ENCODE assay signal across 13 cellular contexts in the genomic region with DNA sequence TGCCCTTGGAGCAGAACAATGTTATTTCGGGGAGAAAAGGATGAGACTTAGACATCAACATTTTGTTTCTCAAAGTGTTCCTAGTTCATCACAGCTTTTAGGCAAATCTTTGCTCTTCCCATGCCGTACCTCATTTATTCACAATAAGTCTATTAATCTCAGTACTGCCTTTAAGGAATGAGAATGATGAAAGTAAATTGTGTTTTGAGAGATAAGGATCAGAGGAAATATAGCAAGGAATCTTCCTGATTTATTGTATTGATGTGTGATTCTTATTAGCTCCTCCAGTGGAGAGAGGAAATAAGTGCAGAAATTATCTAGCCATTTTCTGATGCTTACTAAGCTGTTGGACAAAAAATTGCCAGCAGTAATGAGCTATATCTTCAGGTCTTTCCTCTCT. TPM values are rescaled to one million over a fixed set of nuclear protein-coding genes. Genes with fewer than 3 reads are reported as not detected.
DNase-seq lines count a peak whose midpoint lies in the region; ATAC-seq and TF ChIP-seq lines count a peak whose summit lies in the region.
"Had no signal": no experiment of that assay in that cellular context is flagged by ENCODE, and none has a peak within 500 bp of the region (broad histone marks: within the 10 kb centered on the region; RNA-seq: fewer than 3 reads in every experiment).

No MANE protein-coding gene starts in this region.

- no peak for TF ChIP-seq POLR2A in gastrocnemius medialis (IDR thresholded peaks at IDR 0.05)

- TF ChIP-seq CTCF in PC-3 (conservative IDR thresholded peaks at IDR 0.05; ENCODE audit: low read depth, low read length) (peak; percentile 49), chondrocyte (IDR thresholded peaks at IDR 0.05) (peak; percentile 47), retinal pigment epithelial cell (conservative IDR thresholded peaks at IDR 0.05; ENCODE audit: low read depth, low read length) (peak; percentile 3), gastrocnemius medialis (IDR thresholded peaks at IDR 0.05 in 4 of 5, conservative IDR thresholded peaks at IDR 0.05 in 1 of 5) (no peak), dorsolateral prefrontal cortex (IDR thresholded peaks at IDR 0.05 in 54 of 56, conservative IDR thresholded peaks at IDR 0.05 in 2 of 56; ENCODE audit: low read depth in 1 of 56, partially characterized antibody in 56 of 56) (no peak)

- peaks cover 2% of the 10 kb centered on the region for H3K27me3 Mint-ChIP-seq in activated CD8-positive, alpha-beta memory T cell treated with anti-CD3 and anti-CD28 coated beads, Interleukin-2, amount 10 ng/mL, durations not matched to agents 7 days and 5 days
- H3K27me3 Mint-ChIP-seq in chondrocyte (ENCODE audit: low read depth): no peaks in the 10 kb centered on the region

- no peak overlapping the region for H2AFZ ChIP-seq in PC-3 (ENCODE audit: low read length)

- H3F3A ChIP-seq in PC-3 (ENCODE audit: low read length, unreplicated experiment): no peaks in the 10 kb centered on the region

- CTCF ChIA-PET in activated CD8-positive, alpha-beta memory T cell treated with anti-CD3 and anti-CD28 coated beads, Interleukin-2, amount 10 ng/mL, durations not matched to agents 7 days and 5 days (lab: Charles Lee): interaction anchor here (0.8 to 6.3 kb wide), 7 partner anchors 9 to 181 kb away, joined by 3 to 83 read pairs (median 4); a partner anchor contains a TSS
- CTCF ChIA-PET in PC-3 (lab: Charles Lee): interaction anchor here (0.6 kb wide), 1 partner anchor 19 kb away, joined by 5 read pairs; no protein-coding TSS in a partner anchor

- peak overlapping the region; percentile 97 for H3K4me3 Mint-ChIP-seq in activated CD8-positive, alpha-beta memory T cell treated with anti-CD3 and anti-CD28 coated beads, Interleukin-2, amount 10 ng/mL, durations not matched to agents 7 days and 5 days
- no peak overlapping the region for H3K4me3 Mint-ChIP-seq in chondrocyte (ENCODE audit: unreplicated experiment)

- H3K36me3 Mint-ChIP-seq in activated CD8-positive, alpha-beta memory T cell treated with anti-CD3 and anti-CD28 coated beads, Interleukin-2, amount 10 ng/mL, durations not matched to agents 7 days and 5 days: peaks cover 45% of the 10 kb centered on the region
- H3K36me3 Mint-ChIP-seq in chondrocyte (ENCODE audit: low read depth): peaks cover 35% of the 10 kb centered on the region

- in situ Hi-C loops in gastrocnemius medialis (cut with MboI; ENCODE audit: low sequenced_read_pairs in 4 of 4): no loop called here

- no peaks in the 10 kb centered on the region for H3K9me3 ChIP-seq in PC-3 (ENCODE audit: low read length)
- H3K9me3 ChIP-seq in gastrocnemius medialis: no peaks in the 10 kb centered on the region
- H3K9me3 ChIP-seq: ascending aorta, thoracic aorta had no signal

- peaks cover 34% of the 10 kb centered on the region for H3K4me1 Mint-ChIP-seq in activated CD8-positive, alpha-beta memory T cell treated with anti-CD3 and anti-CD28 coated beads, Interleukin-2, amount 10 ng/mL, durations not matched to agents 7 days and 5 days
- peaks cover 27% of the 10 kb centered on the region for H3K4me1 Mint-ChIP-seq in chondrocyte (ENCODE audit: low read depth)

- H4K20me1 ChIP-seq in PC-3 (ENCODE audit: low read length): no peaks in the 10 kb centered on the region

- POLR2A ChIA-PET in PC-3 (lab: Charles Lee; ENCODE audit: unreplicated experiment): no interaction called here

- BruUV-seq in PC-3 (replicated peaks; lab: Mats Ljungman, UMichigan): no TSS peak

- no peak overlapping the region for H3K9ac ChIP-seq in PC-3 (ENCODE audit: low read length)

- H3K27me3 ChIP-seq in PC-3 (ENCODE audit: low read length) (no peaks in the 10 kb centered on the region), gastrocnemius medialis (no peaks in the 10 kb centered on the region), dorsolateral prefrontal cortex (no peaks in the 10 kb centered on the region)
- H3K27me3 ChIP-seq: ascending aorta had no signal

- no peak overlapping the region for H3K27ac ChIP-seq in PC-3 (ENCODE audit: low read length)
- H3K27ac ChIP-seq in gastrocnemius medialis: no peak overlapping the region
- no peak overlapping the region for H3K27ac ChIP-seq in dorsolateral prefrontal cortex
- H3K27ac ChIP-seq: ascending aorta, thoracic aorta had no signal

- peak overlapping the region; percentile 65 for H3K27ac Mint-ChIP-seq in activated CD8-positive, alpha-beta memory T cell treated with anti-CD3 and anti-CD28 coated beads, Interleukin-2, amount 10 ng/mL, durations not matched to agents 7 days and 5 days
- H3K27ac Mint-ChIP-seq in chondrocyte (ENCODE audit: unreplicated experiment): no peak overlapping the region

- DNase-seq in activated CD8-positive, alpha-beta memory T cell treated with anti-CD3 and anti-CD28 coated beads, Interleukin-2, amount 10 ng/mL, durations not matched to agents 7 days and 5 days: no peak
- no peak for DNase-seq in activated CD8-positive, alpha-beta memory T cell treated with anti-CD3 and anti-CD28 coated beads, Interleukin-2, amount 50 U/mL, for 4 hours
- DNase-seq in PC-3: peak; percentile 30
- no peak for DNase-seq in chondrocyte (ENCODE audit: low spot score)
- DNase-seq in retinal pigment epithelial cell (ENCODE audit: low read depth): no peak
- no peak for DNase-seq in DMS114 treated with DMSO at 0.1 percent for 48 hours (lab: John Stamatoyannopoulos, UW; ENCODE audit: unreplicated experiment)
- DNase-seq in gastrocnemius medialis: no peak
- no peak for DNase-seq in dorsolateral prefrontal cortex
- DNase-seq: hippocampal formation, NCI-H774 had no signal

- intact Hi-C loops in PC-3 (cut with micrococcal nuclease) (no loop called here), gastrocnemius medialis (cut with DNase I; ENCODE audit: low total_unique reads) (loop anchor here (10.0 kb wide), 1 partner anchor 49 kb away; no protein-coding TSS in a partner anchor), dorsolateral prefrontal cortex (cut with DNase I) (loop anchor here in 1 of 2 donors (10.0 kb wide), 2 partner anchors 59 to 71 kb away; a partner anchor contains a TSS)

- no peaks in the 10 kb centered on the region for H3K9me3 Mint-ChIP-seq in activated CD8-positive, alpha-beta memory T cell treated with anti-CD3 and anti-CD28 coated beads, Interleukin-2, amount 10 ng/mL, durations not matched to agents 7 days and 5 days (ENCODE audit: low read depth)
- no peaks in the 10 kb centered on the region for H3K9me3 Mint-ChIP-seq in chondrocyte (ENCODE audit: low read depth)

- peaks cover 44% of the 10 kb centered on the region for H3K36me3 ChIP-seq in PC-3 (ENCODE audit: low read depth, low read length)
- peaks cover 8 to 54% of the 10 kb centered on the region in 2 donors for H3K36me3 ChIP-seq in gastrocnemius medialis

- ATAC-seq in activated CD8-positive, alpha-beta memory T cell treated with anti-CD3 and anti-CD28 coated beads, Interleukin-2, amount 10 ng/mL, durations not matched to agents 7 days and 5 days: no peak
- ATAC-seq in PC-3 (no peak), gastrocnemius medialis (no peak)

- H3K79me2 ChIP-seq in PC-3 (ENCODE audit: low read length): peaks cover 42% of the 10 kb centered on the region

- H3K9me2 ChIP-seq in PC-3 (replicated peaks; ENCODE audit: low read length): no peaks in the 10 kb centered on the region

- H3K4me3 ChIP-seq in PC-3 (ENCODE audit: low read length): peak overlapping the region; percentile 82
- no peak overlapping the region for H3K4me3 ChIP-seq in retinal pigment epithelial cell (ENCODE audit: low read length)
- no peak overlapping the region for H3K4me3 ChIP-seq in gastrocnemius medialis
- peak overlapping the region in 5 of 59 donors; percentile 86 to 92 (median 90) for H3K4me3 ChIP-seq in dorsolateral prefrontal cortex

- H3K4me1 ChIP-seq in PC-3 (ENCODE audit: insufficient read depth, low read length) (peaks cover 13% of the 10 kb centered on the region), gastrocnemius medialis (peaks cover 11% of the 10 kb centered on the region in 2 donors)

- peak overlapping the region; percentile 93 for H3K4me2 ChIP-seq in PC-3 (ENCODE audit: low read length)

RNA-seq across cellular contexts. Expression of a gene that starts 2.0 kb away (rescaled TPM):
- total RNA-seq in activated CD8-positive, alpha-beta memory T cell treated with anti-CD3 and anti-CD28 coated beads, Interleukin-2, amount 10 ng/mL, durations not matched to agents 7 days and 5 days: 10 to 100 TPM; 31.1 to 37.0 TPM
- total RNA-seq in PC-3 (2014; rRNA removed) (35.8 and 41.5 TPM in 2 replicates), chondrocyte (28.3 to 31.3 TPM (median 30.7 TPM) in 3 replicates), gastrocnemius medialis (10 to 100 TPM; 23.0 to 27.8 (median 26.4) TPM), dorsolateral prefrontal cortex (10 to 100 TPM; 17.3 to 35.6 (median 26.6) TPM)

RNA-seq across cellular contexts. Expression of a gene that starts 2.1 kb away (rescaled TPM):
- total RNA-seq in activated CD8-positive, alpha-beta memory T cell treated with anti-CD3 and anti-CD28 coated beads, Interleukin-2, amount 10 ng/mL, durations not matched to agents 7 days and 5 days: 10 to 100 TPM; 14.6 to 18.0 TPM
- 15.2 and 15.9 TPM in 2 replicates for total RNA-seq in PC-3 (2014; rRNA removed)
- total RNA-seq in chondrocyte: 12.7 to 16.4 TPM (median 13.0 TPM) in 3 replicates
- total RNA-seq in gastrocnemius medialis: 10 to 100 TPM; 16.1 to 65.4 (median 37.3) TPM
- 10 to 100 TPM; 20.5 to 38.6 (median 29.2) TPM for total RNA-seq in dorsolateral prefrontal cortex

RNA-seq across cellular contexts. Expression of a gene that starts 19.4 kb away (rescaled TPM):
- total RNA-seq in activated CD8-positive, alpha-beta memory T cell treated with anti-CD3 and anti-CD28 coated beads, Interleukin-2, amount 10 ng/mL, durations not matched to agents 7 days and 5 days: 1 to 10 TPM; 2.8 to 4.1 TPM
- total RNA-seq in PC-3 (2014; rRNA removed): 2.4 and 3.0 TPM in 2 replicates
- 3.8 to 7.3 TPM (median 6.5 TPM) in 3 replicates for total RNA-seq in chondrocyte
- total RNA-seq in gastrocnemius medialis: 1 to 10 TPM in 1 of 4 donors, under 1 TPM in 2, not detected in 1; 0.46 to 2.2 (median 0.51) TPM
- total RNA-seq in dorsolateral prefrontal cortex: 10 to 100 TPM in 1 of 120 experiments, 1 to 10 TPM in 119; 2.6 to 10.1 (median 5.5) TPM
- total RNA-seq: ascending aorta had no signal

RNA-seq across cellular contexts. Expression of a gene that starts 32.9 kb away (rescaled TPM):
- total RNA-seq in activated CD8-positive, alpha-beta memory T cell treated with anti-CD3 and anti-CD28 coated beads, Interleukin-2, amount 10 ng/mL, durations not matched to agents 7 days and 5 days: 10 to 100 TPM; 20.3 to 23.6 TPM
- 25.2 and 27.2 TPM in 2 replicates for total RNA-seq in PC-3 (2014; rRNA removed)
- total RNA-seq in chondrocyte: 57.1 to 58.5 TPM (median 57.1 TPM) in 3 replicates
- total RNA-seq in gastrocnemius medialis: 10 to 100 TPM; 26.2 to 40.0 (median 35.7) TPM
- 10 to 100 TPM; 21.8 to 43.6 (median 31.9) TPM for total RNA-seq in dorsolateral prefrontal cortex

RNA-seq across cellular contexts. Expression of a gene that starts 59.6 kb away (rescaled TPM):
- 1 to 10 TPM; 1.1 to 1.4 TPM for total RNA-seq in activated CD8-positive, alpha-beta memory T cell treated with anti-CD3 and anti-CD28 coated beads, Interleukin-2, amount 10 ng/mL, durations not matched to agents 7 days and 5 days
- 0.07 and 0.40 TPM in 2 replicates for total RNA-seq in PC-3 (2014; rRNA removed)
- not detected in 3 replicates for total RNA-seq in chondrocyte
- total RNA-seq in gastrocnemius medialis: 10 to 100 TPM in 2 of 4 donors, 1 to 10 TPM in 2; 8.0 to 19.5 (median 10.7) TPM
- 10 to 100 TPM in 13 of 120 experiments, 1 to 10 TPM in 107; 2.2 to 12.7 (median 7.2) TPM for total RNA-seq in dorsolateral prefrontal cortex
- total RNA-seq: SK-MEL-5 had no signal

Comparison
In these comparisons a context has a peak if more than half of its experiments do, and no peak if none do; other contexts are left out.
1. CTCF ChIP-seq: peak in PC-3 (single experiment), chondrocyte (single experiment) and retinal pigment epithelial cell (single experiment); none in gastrocnemius medialis (0 of 5) and dorsolateral prefrontal cortex (0 of 56).